1 cellular context compared by ENCODE assay signal in genomic region chr2:85935746-85936208, GRCh38.
TF ChIP-seq lines count a peak whose summit lies in the region.

No MANE protein-coding gene starts in this region.

TF ChIP-seq in WTC11, 78 proteins besides CTCF, POLR2A, EP300 and RAD21 (continued from another document):
- no peak for TF ChIP-seq E2F4 (CRISPR knock-in tag; IDR thresholded peaks at IDR 0.05; ENCODE audit: borderline replicate concordance, low read depth)
- TF ChIP-seq ZMAT4 (CRISPR knock-in tag; IDR thresholded peaks at IDR 0.05), result no peak
- no peak for TF ChIP-seq ZNF121 (CRISPR knock-in tag; IDR thresholded peaks at IDR 0.05)
- no peak for TF ChIP-seq SMAD4 (CRISPR knock-in tag; IDR thresholded peaks at IDR 0.05)
- TF ChIP-seq ATF1 (CRISPR knock-in tag; IDR thresholded peaks at IDR 0.05), result no peak
- TF ChIP-seq NR3C1 (CRISPR knock-in tag; conservative IDR thresholded peaks at IDR 0.05; ENCODE audit: low read depth), result no peak
- TF ChIP-seq RELA (CRISPR knock-in tag; IDR thresholded peaks at IDR 0.05; ENCODE audit: borderline replicate concordance), result no peak
- no peak for TF ChIP-seq FOXP4 (CRISPR knock-in tag; IDR thresholded peaks at IDR 0.05)
- TF ChIP-seq NR2C2 (CRISPR knock-in tag; IDR thresholded peaks at IDR 0.05), result no peak
